1 cellular context compared by ENCODE assay signal in the genomic region with DNA sequence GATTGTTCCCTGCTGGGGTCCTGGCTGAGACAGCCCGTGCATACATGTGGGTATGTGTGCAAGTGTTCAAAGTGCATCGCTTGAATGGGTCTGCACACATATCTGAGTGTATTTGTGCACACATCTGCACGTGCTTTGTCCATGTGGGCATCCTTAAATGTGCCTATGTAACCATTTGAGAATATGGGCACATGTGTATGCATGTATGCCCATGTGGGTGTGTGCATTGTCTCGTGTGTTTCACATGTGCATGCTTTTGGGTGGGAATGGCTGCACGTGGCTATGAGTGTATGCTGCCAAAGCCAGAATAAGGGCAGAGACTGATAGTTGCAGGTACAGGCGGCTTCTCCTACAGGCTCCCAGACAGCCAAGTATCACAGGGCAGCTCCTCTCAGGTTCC.
TF ChIP-seq lines count a peak whose summit lies in the region.

No MANE protein-coding gene starts in this region.

TF ChIP-seq in H1, 55 proteins besides CTCF, POLR2A, EP300 and RAD21:
- TF ChIP-seq RFX5 (IDR thresholded peaks at IDR 0.05; ENCODE audit: borderline replicate concordance, low read depth, low read length) (no peak), GABPA (IDR thresholded peaks at IDR 0.05; ENCODE audit: borderline replicate concordance, insufficient read depth, low read length) (no peak), EZH2 (IDR thresholded peaks at IDR 0.05; ENCODE audit: low read depth, low read length, severe bottlenecking) (no peak)
